In genomic region chr19:29467824-29468401, GRCh38 we compare ENCODE assay signal across 1 cellular context.
TF ChIP-seq lines count a peak whose summit lies in the region.

No MANE protein-coding gene starts in this region.

TF ChIP-seq in HEK293, 187 proteins besides CTCF, POLR2A, EP300 and RAD21 (continued from another document):
- TF ChIP-seq ZNF561 (tag by site-specific recombination; IDR thresholded peaks at IDR 0.05; ENCODE audit: borderline replicate concordance), result peak; percentile 31; the same call in 1 of the 2 replicates
- no peak for TF ChIP-seq ZBTB21 (tag by site-specific recombination; IDR thresholded peaks at IDR 0.05)
- no peak for TF ChIP-seq ZSCAN18 (tag by site-specific recombination; IDR thresholded peaks at IDR 0.05)
- TF ChIP-seq ZNF184 (tag by site-specific recombination; IDR thresholded peaks at IDR 0.05), result no peak
- no peak for TF ChIP-seq PRDM4 (tag by site-specific recombination; IDR thresholded peaks at IDR 0.05)
- TF ChIP-seq ZBTB7A (tag by site-specific recombination; IDR thresholded peaks at IDR 0.05; ENCODE audit: low read depth), result no peak
- no peak for TF ChIP-seq HIC1 (tag by site-specific recombination; IDR thresholded peaks at IDR 0.05)
- TF ChIP-seq ZNF449 (tag by site-specific recombination; IDR thresholded peaks at IDR 0.05), result peak; percentile 53; the same call in 1 of the 2 replicates
- no peak for TF ChIP-seq ZNF629 (tag by site-specific recombination; IDR thresholded peaks at IDR 0.05)
- no peak for TF ChIP-seq ZNF114 (tag by site-specific recombination; IDR thresholded peaks at IDR 0.05)
- TF ChIP-seq ZNF391 (tag by site-specific recombination; IDR thresholded peaks at IDR 0.05; ENCODE audit: borderline replicate concordance, low read depth), result no peak
- no peak for TF ChIP-seq ZBTB8A (tag by site-specific recombination; IDR thresholded peaks at IDR 0.05)
- TF ChIP-seq ZNF157 (tag by site-specific recombination; IDR thresholded peaks at IDR 0.05), result no peak
